In the genomic region with DNA sequence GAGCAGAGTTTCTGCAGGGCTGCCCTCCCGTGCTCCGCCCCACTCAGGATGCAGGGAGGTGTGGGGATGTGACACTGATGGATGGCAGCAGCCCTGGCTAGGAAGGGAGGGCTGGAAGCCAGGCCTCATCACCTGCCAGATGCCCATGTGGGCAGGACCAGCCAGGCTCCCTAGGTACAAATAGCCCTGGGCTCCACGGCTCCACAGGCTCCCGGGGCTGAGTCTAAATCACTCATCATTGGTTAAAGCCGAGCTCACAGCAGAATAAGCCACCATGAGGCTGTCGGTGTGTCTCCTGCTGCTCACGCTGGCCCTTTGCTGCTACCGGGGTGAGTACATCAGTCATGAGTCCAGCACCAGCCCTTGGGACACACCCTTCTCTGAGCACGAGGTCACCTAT, we compare ENCODE assay signal across 14 cellular contexts. TPM values are rescaled to one million over a fixed set of nuclear protein-coding genes. Genes with fewer than 3 reads are reported as not detected.
DNase-seq lines count a peak whose midpoint lies in the region; TF ChIP-seq lines count a peak whose summit lies in the region.
"Had no signal": no experiment of that assay in that cellular context is flagged by ENCODE, and none has a peak within 500 bp of the region (broad histone marks: within the 10 kb centered on the region; RNA-seq: fewer than 3 reads in every experiment).

Gene SCGB1D1, plus strand, starts transcription at position 206 of the 400 bp plus-strand sequence. Its CDS starts 69 bp downstream, at position 275.

- TF ChIP-seq CTCF in neural crest cell (conservative IDR thresholded peaks at IDR 0.05) (no peak), HFFc6 (IDR thresholded peaks at IDR 0.05) (no peak)

- H3K36me3 Mint-ChIP-seq in neural crest cell (ENCODE audit: low read depth): no peaks in the 10 kb centered on the region
- H3K36me3 Mint-ChIP-seq in HFFc6 (ENCODE audit: low read depth): no peaks in the 10 kb centered on the region; the same call in 1 of the 2 replicates
- H3K36me3 Mint-ChIP-seq: CD8-positive, alpha-beta T cell had no signal

- peak; percentile 6 for DNase-seq in NCI-H345 (lab: John Stamatoyannopoulos, UW)
- DNase-seq in NCI-H345 treated with DMSO at 0.1 percent for 48 hours (lab: John Stamatoyannopoulos, UW; ENCODE audit: unreplicated experiment): no peak
- peak; percentile 54 for DNase-seq in NCI-H146 (lab: John Stamatoyannopoulos, UW)
- DNase-seq in NCI-H2081 treated with DMSO at 0.1 percent for 48 hours (lab: John Stamatoyannopoulos, UW): peak; percentile 47
- no peak for DNase-seq in neural crest cell (ENCODE audit: low read depth, low spot score)
- DNase-seq in HFFc6: no peak
- no peak for DNase-seq in DMS 273 treated with DMSO at 0.1 percent for 48 hours (lab: John Stamatoyannopoulos, UW)
- DNase-seq: CD8-positive, alpha-beta T cell; H9 had no signal

- H3K4me3 Mint-ChIP-seq in neural crest cell (no peak within 1 kb of the TSS), HFFc6 (no peak within 1 kb of the TSS)
- H3K4me3 Mint-ChIP-seq: B cell; CD8-positive, alpha-beta T cell; H9; IgD-negative memory B cell had no signal

- H3K4me1 Mint-ChIP-seq in neural crest cell (no peaks in the 10 kb centered on the region), HFFc6 (ENCODE audit: low read depth) (no peaks in the 10 kb centered on the region)
- H3K4me1 Mint-ChIP-seq: B cell, IgD-negative memory B cell had no signal

- H3K27ac Mint-ChIP-seq in neural crest cell (ENCODE audit: unreplicated experiment) (peak within 1 kb of the TSS; percentile 67), HFFc6 (no peak within 1 kb of the TSS)
- H3K27ac Mint-ChIP-seq: B cell; CD8-positive, alpha-beta T cell; H9; IgD-negative memory B cell had no signal

- H3K27me3 Mint-ChIP-seq in neural crest cell (ENCODE audit: low read depth) (peaks cover 64% of the 10 kb centered on the region), HFFc6 (ENCODE audit: insufficient read depth) (peaks cover 34% of the 10 kb centered on the region)

- H3K9me3 Mint-ChIP-seq in neural crest cell (no peaks in the 10 kb centered on the region), HFFc6 (no peaks in the 10 kb centered on the region)
- H3K9me3 Mint-ChIP-seq: H9 had no signal

RNA-seq across cellular contexts. Expression of gene SCGB1D1, which starts in this region (rescaled TPM):
- total RNA-seq in neural crest cell: not detected in 2 replicates
- not detected for total RNA-seq in HFFc6 (2021; fragmentation: NEBNext Ultra II Directional; extraction: Animal tissue kit (Norgen Biotek cat#: 25700))
- total RNA-seq: A172; B cell; CD8-positive, alpha-beta T cell; H1; H9; HepG2 had no signal

Comparison
In these comparisons a context has a peak if more than half of its experiments do, and no peak if none do; other contexts are left out.
1. DNase-seq: peak in NCI-H345 (single experiment), NCI-H146 (single experiment) and NCI-H2081 treated with DMSO at 0.1 percent for 48 hours (single experiment); none in NCI-H345 treated with DMSO at 0.1 percent for 48 hours (single experiment), neural crest cell (single experiment), HFFc6 (single experiment) and DMS 273 treated with DMSO at 0.1 percent for 48 hours (single experiment).